12 cellular contexts compared by ENCODE assay signal in genomic region chr12:69007858-69008314, GRCh38.
DNase-seq lines count a peak whose midpoint lies in the region; ATAC-seq, FAIRE-seq and TF ChIP-seq lines count a peak whose summit lies in the region.
"Had no signal": no experiment of that assay in that cellular context is flagged by ENCODE, and none has a peak within 500 bp of the region (broad histone marks: within the 10 kb centered on the region; RNA-seq: fewer than 3 reads in every experiment).

No MANE protein-coding gene starts in this region.

- dilution Hi-C loops in keratinocyte (cut with MboI; ENCODE audit: extremely low pct_ligation_motif_present, low sequenced_read_pairs): no loop called here

- TF ChIP-seq CTCF in keratinocyte (optimal IDR thresholded peaks at IDR 0.05 in 1 of 3, IDR thresholded peaks at IDR 0.05 in 1 of 3, conservative IDR thresholded peaks at IDR 0.05 in 1 of 3; ENCODE audit: extremely low read depth in 1 of 3, insufficient read depth in 2 of 3, low read length in 3 of 3) (no peak), transverse colon (IDR thresholded peaks at IDR 0.05) (no peak), endothelial cell (IDR thresholded peaks at IDR 0.05; ENCODE audit: unreplicated experiment) (no peak)

- H3K4me2 ChIP-seq in keratinocyte (ENCODE audit: control insufficient read depth, extremely low read depth, insufficient read depth, low read depth, low read length): peak overlapping the region; percentile 90

- H3K79me2 ChIP-seq in keratinocyte (ENCODE audit: control insufficient read depth, insufficient read depth, low read length): no peaks in the 10 kb centered on the region

- H3K36me3 ChIP-seq in SJCRH30 (no peaks in the 10 kb centered on the region), keratinocyte (ENCODE audit: control insufficient read depth in 2 of 2, extremely low read depth in 1 of 2, insufficient read depth in 2 of 2, low read length in 2 of 2) (no peaks in the 10 kb centered on the region), transverse colon (no peaks in the 10 kb centered on the region)
- H3K36me3 ChIP-seq: thoracic aorta had no signal

- CTCF ChIA-PET in activated naive CD4-positive, alpha-beta T cell treated with anti-CD3 and anti-CD28 coated beads for 36 hours (lab: Charles Lee): interaction anchor here (1.1 to 1.3 kb wide), 5 partner anchors 15 to 80 kb away, joined by 3 to 6 read pairs (median 3); no protein-coding TSS in a partner anchor

- intact Hi-C loops in activated naive CD4-positive, alpha-beta T cell treated with anti-CD3 and anti-CD28 coated beads for 36 hours (cut with micrococcal nuclease): loop anchor here (1.0 to 5.0 kb wide), 8 partner anchors 45 to 231 kb away; partner anchors contain the start of genes CPM and CPSF6
- intact Hi-C loops in transverse colon (cut with DNase I; ENCODE audit: low total_unique reads): no loop called here

- no peaks in the 10 kb centered on the region for H4K20me1 ChIP-seq in keratinocyte (ENCODE audit: control insufficient read depth, extremely low read depth, insufficient read depth, low read length)

- H3K27ac ChIP-seq in SJCRH30 (peak overlapping the region; percentile 85), keratinocyte (ENCODE audit: control insufficient read depth, insufficient read depth, low read length) (peak overlapping the region; percentile 69), transverse colon (peak overlapping the region; percentile 44 to 78 (median 75))

- peak overlapping the region; percentile 56 for H3K4me3 Mint-ChIP-seq in activated naive CD4-positive, alpha-beta T cell treated with anti-CD3 and anti-CD28 coated beads for 36 hours
- no peak overlapping the region for H3K4me3 Mint-ChIP-seq in endothelial cell (ENCODE audit: unreplicated experiment)
- H3K4me3 Mint-ChIP-seq: B cell, immature natural killer cell had no signal

- no peaks in the 10 kb centered on the region for H3K9me3 ChIP-seq in SJCRH30 (replicated peaks)
- H3K9me3 ChIP-seq in keratinocyte (ENCODE audit: control insufficient read depth, low read depth, low read length): no peaks in the 10 kb centered on the region
- no peaks in the 10 kb centered on the region for H3K9me3 ChIP-seq in transverse colon
- H3K9me3 ChIP-seq: thoracic aorta had no signal

- H3K9ac ChIP-seq in keratinocyte (ENCODE audit: control insufficient read depth, extremely low read depth, insufficient read depth, low read length): peak overlapping the region; percentile 58

- H3K27me3 ChIP-seq in SJCRH30: no peaks in the 10 kb centered on the region
- H3K27me3 ChIP-seq in keratinocyte (ENCODE audit: control insufficient read depth, extremely low read depth, insufficient read depth, low read length): no peaks in the 10 kb centered on the region
- no peaks in the 10 kb centered on the region for H3K27me3 ChIP-seq in transverse colon

- no peaks in the 10 kb centered on the region for H3K9me3 Mint-ChIP-seq in activated naive CD4-positive, alpha-beta T cell treated with anti-CD3 and anti-CD28 coated beads for 36 hours
- H3K9me3 Mint-ChIP-seq in endothelial cell (ENCODE audit: unreplicated experiment): no peaks in the 10 kb centered on the region
- H3K9me3 Mint-ChIP-seq: immature natural killer cell had no signal

- peaks cover 17% of the 10 kb centered on the region for H3K4me1 Mint-ChIP-seq in activated naive CD4-positive, alpha-beta T cell treated with anti-CD3 and anti-CD28 coated beads for 36 hours (ENCODE audit: low read depth)
- peaks cover 5% of the 10 kb centered on the region for H3K4me1 Mint-ChIP-seq in endothelial cell (ENCODE audit: unreplicated experiment)
- H3K4me1 Mint-ChIP-seq: immature natural killer cell had no signal

- H3K4me3 ChIP-seq in SJCRH30 (peak overlapping the region; percentile 43), keratinocyte (ENCODE audit: control insufficient read depth in 2 of 3, extremely low read depth in 1 of 3, insufficient read depth in 2 of 3, low read depth in 1 of 3, low read length in 3 of 3) (peak overlapping the region in 2 of 3 experiments; percentile 37 to 54), transverse colon (no peak overlapping the region)

- H3K4me1 ChIP-seq in SJCRH30 (peaks cover 14% of the 10 kb centered on the region), keratinocyte (ENCODE audit: control insufficient read depth, extremely low read depth, insufficient read depth, low read length) (peaks cover 28% of the 10 kb centered on the region), transverse colon (peaks cover 34 to 55% (median 41%) of the 10 kb centered on the region in 4 donors)

- in situ Hi-C loops in transverse colon (cut with MboI; ENCODE audit: low pct_ligation_motif_present in 1 of 4, low pct_unique_long_range_greater_than_20kb in 1 of 4, low sequenced_read_pairs in 3 of 4): no loop called here

- peak; percentile 84 for FAIRE-seq in keratinocyte (lab: Jason Lieb, UNC)
- FAIRE-seq: HepG2 had no signal

- no peaks in the 10 kb centered on the region for H3K9me1 ChIP-seq in keratinocyte (ENCODE audit: control insufficient read depth, extremely low read depth, insufficient read depth, low read length)

- H3K27me3 Mint-ChIP-seq in activated naive CD4-positive, alpha-beta T cell treated with anti-CD3 and anti-CD28 coated beads for 36 hours (ENCODE audit: low read depth): peaks cover 28% of the 10 kb centered on the region
- H3K27me3 Mint-ChIP-seq in endothelial cell (ENCODE audit: unreplicated experiment): no peaks in the 10 kb centered on the region

- no peaks in the 10 kb centered on the region for H3K36me3 Mint-ChIP-seq in activated naive CD4-positive, alpha-beta T cell treated with anti-CD3 and anti-CD28 coated beads for 36 hours (ENCODE audit: low read depth)
- H3K36me3 Mint-ChIP-seq in endothelial cell (ENCODE audit: low read depth, unreplicated experiment): no peaks in the 10 kb centered on the region
- H3K36me3 Mint-ChIP-seq: immature natural killer cell had no signal

- no peak for ATAC-seq in HG02970 (IDR thresholded peaks at IDR 0.05; ENCODE audit: low FRiP score, unreplicated experiment)
- no peak for ATAC-seq in HG02642 (IDR thresholded peaks at IDR 0.05; ENCODE audit: poor library complexity, unreplicated experiment)
- ATAC-seq: HepG2 had no signal

- peak overlapping the region; percentile 83 for H3K27ac Mint-ChIP-seq in activated naive CD4-positive, alpha-beta T cell treated with anti-CD3 and anti-CD28 coated beads for 36 hours
- H3K27ac Mint-ChIP-seq in endothelial cell (ENCODE audit: unreplicated experiment): no peak overlapping the region
- H3K27ac Mint-ChIP-seq: B cell, immature natural killer cell had no signal

- TF ChIP-seq EP300 in transverse colon (IDR thresholded peaks at IDR 0.05; ENCODE audit: low read depth): no peak

- DNase-seq in activated naive CD4-positive, alpha-beta T cell treated with anti-CD3 and anti-CD28 coated beads for 36 hours: no peak
- DNase-seq in activated naive CD4-positive, alpha-beta T cell treated with Interleukin-2 at 50 U/mL for 16 hours: no peak
- peak in 1 of 2 experiments; percentile 22 for DNase-seq in SJCRH30
- no peak for DNase-seq in keratinocyte (ENCODE audit: low read depth, low spot score)
- DNase-seq in transverse colon: no peak
- no peak for DNase-seq in endothelial cell (ENCODE audit: low spot score)
- DNase-seq: immature natural killer cell had no signal

- WGBS in transverse colon (ENCODE audit: low coverage in 1 of 2), 2 donors: 23 to 31% methylated on average over 3 of the region's 3 CpGs

- no peak for TF ChIP-seq POLR2A in transverse colon (IDR thresholded peaks at IDR 0.05)

- H2AFZ ChIP-seq in keratinocyte (ENCODE audit: control insufficient read depth, low read length): peak overlapping the region; percentile 36

Comparison
In these comparisons a context has a peak if more than half of its experiments do, and no peak if none do; other contexts are left out.
1. H3K4me3 ChIP-seq: peak in SJCRH30 (single experiment) and keratinocyte (2 of 3); none in transverse colon (0 of 4).
2. Peak in every context shown above with its lines, with median percentiles within 50 percentile points of each other: H3K27ac ChIP-seq.